Comparison of ENCODE assay signal across 33 cellular contexts in the genomic region with DNA sequence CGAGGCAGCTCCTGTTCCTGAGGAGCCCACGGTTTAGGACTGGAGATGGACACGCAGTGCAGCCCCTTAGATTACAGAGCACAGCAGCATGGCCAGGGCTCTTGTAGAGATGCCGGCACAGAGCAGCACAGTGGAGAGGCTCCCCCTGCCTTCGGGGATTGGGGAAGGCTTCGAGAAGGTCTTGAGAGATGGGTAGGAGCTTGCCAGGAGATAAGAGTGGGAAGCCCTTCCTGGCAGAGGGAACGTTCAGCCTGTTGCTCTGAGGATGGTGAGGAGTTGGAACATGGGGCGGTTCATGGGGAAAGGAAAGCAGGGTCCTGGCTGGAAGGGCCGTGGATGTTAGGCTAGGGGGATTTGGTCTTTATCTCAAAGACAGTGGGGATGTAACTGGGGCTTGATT. TPM values are rescaled to one million over a fixed set of nuclear protein-coding genes. Genes with fewer than 3 reads are reported as not detected.
"Had no signal": no experiment of that assay in that cellular context is flagged by ENCODE, and none has a peak within 500 bp of the region (broad histone marks: within the 10 kb centered on the region; RNA-seq: fewer than 3 reads in every experiment).

No MANE protein-coding gene starts in this region.

- ATAC-seq: foreskin keratinocyte; gastroesophageal sphincter; heart left ventricle; left lung; natural killer cell treated with Interleukin-12 subunit alpha and Interleukin-12 subunit beta and Interleukin-15 and Interleukin-18, amount 100 ng/mL, for 72 hours; stimulated activated effector memory CD8-positive, alpha-beta T cell treated with anti-CD3 and anti-CD28 coated beads, Interleukin-12 subunit alpha, Interleukin-12 subunit beta, amount 100 ng/mL, for 72 hours; stimulated activated naive CD8-positive, alpha-beta T cell treated with anti-CD3 and anti-CD28 coated beads, Interleukin-15, Interleukin-2, amounts not matched to agents 100 U/mL and 50 U/mL, for 24 hours had no signal

- DNase-seq: dorsolateral prefrontal cortex; effector CD4-positive, alpha-beta T cell; foreskin keratinocyte; heart left ventricle; kidney; left lung; mesenchymal stem cell; mucosa of descending colon; naive B cell; nucleus accumbens; sigmoid colon; stimulated activated CD4-positive, alpha-beta T cell treated with anti-CD3 and anti-CD28 coated beads, Interleukin-2, amount 100 ng/mL, for 24 hours; stimulated activated CD4-positive, alpha-beta T cell treated with anti-CD3 and anti-CD28 coated beads, Interleukin-4, amount 100 ng/mL, for 24 hours; stimulated activated naive CD8-positive, alpha-beta T cell treated with anti-CD3 and anti-CD28 coated beads, Interleukin-15, Interleukin-2, amounts not matched to agents 100 U/mL and 50 U/mL, for 24 hours; substantia nigra; upper lobe of left lung; uterus had no signal

- H3K4me3 ChIP-seq: dorsolateral prefrontal cortex, gastroesophageal sphincter, heart left ventricle, hepatocyte, left lung, mucosa of descending colon, neural progenitor cell, prostate gland, right atrium auricular region, sigmoid colon, thoracic aorta, tibial nerve, upper lobe of left lung, uterus had no signal

- H3K9me3 ChIP-seq: gastroesophageal sphincter, heart left ventricle, left lung, mucosa of descending colon, prostate gland, right atrium auricular region, sigmoid colon, thoracic aorta, tibial nerve, upper lobe of left lung, uterus had no signal

- H3K27ac ChIP-seq: dorsolateral prefrontal cortex, epithelial cell of prostate, foreskin keratinocyte, gastroesophageal sphincter, heart left ventricle, hepatocyte, left lung, neural progenitor cell, prostate gland, right atrium auricular region, sigmoid colon, thoracic aorta, tibial nerve, upper lobe of left lung, uterus had no signal

- H3K36me3 ChIP-seq: gastroesophageal sphincter, heart left ventricle, left lung, neural progenitor cell, prostate gland, right atrium auricular region, sigmoid colon, thoracic aorta, tibial nerve, upper lobe of left lung, uterus had no signal

- H3K4me1 ChIP-seq: foreskin keratinocyte, gastroesophageal sphincter, left lung, neural progenitor cell, prostate gland, sigmoid colon, tibial nerve, upper lobe of left lung, uterus had no signal

- H3K27me3 ChIP-seq: hepatocyte, neural progenitor cell, right atrium auricular region, tibial nerve, uterus had no signal

RNA-seq across cellular contexts. Expression of a gene that starts 10.0 kb away (rescaled TPM):
- total RNA-seq: esophagus mucosa; fibroblast of lung; foreskin keratinocyte; kidney; left lung; lung microvascular endothelial cell; mucosa of descending colon; natural killer cell treated with Interleukin-12 subunit alpha and Interleukin-12 subunit beta and Interleukin-15 and Interleukin-18, amount 100 ng/mL, for 72 hours; osteocyte; sigmoid colon; thoracic aorta had no signal

RNA-seq across cellular contexts. Expression of a gene that starts 55.9 kb away (rescaled TPM):
- total RNA-seq: foreskin keratinocyte, hepatocyte, kidney, left lung, lung microvascular endothelial cell, mesothelial cell of epicardium, mucosa of descending colon, osteocyte, skeletal muscle tissue, thoracic aorta, tibial nerve, uterus had no signal
